19 cellular contexts compared by ENCODE assay signal in the genomic region with DNA sequence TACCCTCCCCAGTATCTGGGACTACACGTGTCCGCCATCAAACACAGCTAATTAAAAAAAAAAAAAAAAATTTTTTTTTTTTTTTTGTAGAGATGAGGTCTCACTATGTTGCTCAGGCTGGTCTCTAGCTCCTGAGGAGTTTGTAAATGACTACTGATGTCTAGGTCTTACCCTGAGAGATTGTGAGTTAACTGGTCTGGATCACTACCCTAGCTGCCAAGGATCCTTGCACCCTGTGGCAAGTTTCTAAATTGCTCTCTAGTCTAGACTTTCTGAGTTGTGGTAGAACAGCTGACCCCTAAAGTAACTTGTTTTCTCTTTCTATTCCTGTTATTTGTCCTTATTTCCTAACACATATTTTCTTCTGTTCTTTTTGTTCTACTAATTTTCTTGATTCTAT. TPM values are rescaled to one million over a fixed set of nuclear protein-coding genes. Genes with fewer than 3 reads are reported as not detected.
A peak's percentile ranks its signal among the peaks of the same experiment; 100 is the strongest.
DNase-seq lines count a peak whose midpoint lies in the region; ATAC-seq and TF ChIP-seq lines count a peak whose summit lies in the region.
"Had no signal": no experiment of that assay in that cellular context is flagged by ENCODE, and none has a peak within 500 bp of the region (broad histone marks: within the 10 kb centered on the region; RNA-seq: fewer than 3 reads in every experiment).

No MANE protein-coding gene starts in this region.

- peak; percentile 36 for ATAC-seq in activated CD4-positive, alpha-beta T cell treated with anti-CD3 and anti-CD28 coated beads for 36 hours
- ATAC-seq in GM18498 (IDR thresholded peaks at IDR 0.05; ENCODE audit: unreplicated experiment) (peak; percentile 50), GM23338 (peak; percentile 23; the same call in 2 of the 3 replicates), HG03354 (IDR thresholded peaks at IDR 0.05; ENCODE audit: poor library complexity, severe bottlenecking, unreplicated experiment) (no peak)

- POLR2A ChIA-PET in activated CD4-positive, alpha-beta T cell treated with anti-CD3 and anti-CD28 coated beads for 36 hours (lab: Charles Lee), result no interaction called here

- H3K36me3 ChIP-seq in GM23338 (ENCODE audit: insufficient read depth) (no peaks in the 10 kb centered on the region), prostate gland (no peaks in the 10 kb centered on the region)

- H3K4me3 Mint-ChIP-seq in activated CD4-positive, alpha-beta T cell treated with anti-CD3 and anti-CD28 coated beads for 36 hours, result no peak overlapping the region
- no peak overlapping the region for H3K4me3 Mint-ChIP-seq in activated CD4-positive, alpha-beta T cell treated with anti-CD3 and anti-CD28 coated beads, Interleukin-2, amount 10 ng/mL, durations not matched to agents 24 days and 14 days
- no peak overlapping the region for H3K4me3 Mint-ChIP-seq in GM23338
- no peak overlapping the region for H3K4me3 Mint-ChIP-seq in activated T-helper 1 cell treated with anti-CD3 and anti-CD28 coated beads, Interleukin-12 subunit alpha, Interleukin-12 subunit beta, Interleukin-2, Interleukin-4 antibody, amounts not matched to agents 30 ng/mL and 10 ng/mL and 1 ng/mL, durations not matched to agents 14 hours and 24 hours and 36 hours
- H3K4me3 Mint-ChIP-seq: B cell; CD4-positive, alpha-beta memory T cell; IgD-negative memory B cell had no signal

- no peaks in the 10 kb centered on the region for H3K9me2 ChIP-seq in GM23338 (ENCODE audit: insufficient read depth)
- H3K9me2 ChIP-seq: SK-N-SH had no signal

- no peak for TF ChIP-seq CTCF in GM23338 (conservative IDR thresholded peaks at IDR 0.05; ENCODE audit: low read depth in 2 of 2)
- TF ChIP-seq CTCF in prostate gland (IDR thresholded peaks at IDR 0.05), result no peak

- peaks cover 7% of the 10 kb centered on the region for H3K36me3 Mint-ChIP-seq in activated CD4-positive, alpha-beta T cell treated with anti-CD3 and anti-CD28 coated beads for 36 hours (ENCODE audit: low read depth)
- H3K36me3 Mint-ChIP-seq in activated CD4-positive, alpha-beta T cell treated with anti-CD3 and anti-CD28 coated beads, Interleukin-2, amount 10 ng/mL, durations not matched to agents 24 days and 14 days (ENCODE audit: low read depth), result peaks cover 26% of the 10 kb centered on the region
- no peaks in the 10 kb centered on the region for H3K36me3 Mint-ChIP-seq in GM23338 (ENCODE audit: low read depth)
- H3K36me3 Mint-ChIP-seq in activated T-helper 1 cell treated with anti-CD3 and anti-CD28 coated beads, Interleukin-12 subunit alpha, Interleukin-12 subunit beta, Interleukin-2, Interleukin-4 antibody, amounts not matched to agents 30 ng/mL and 10 ng/mL and 1 ng/mL, durations not matched to agents 14 hours and 24 hours and 36 hours (ENCODE audit: low read depth), result peaks cover 14% of the 10 kb centered on the region

- CTCF ChIA-PET in activated CD4-positive, alpha-beta T cell treated with anti-CD3 and anti-CD28 coated beads for 36 hours (lab: Charles Lee), result interaction anchor here (1.0 kb wide), 1 partner anchor 10 kb away, joined by 4 read pairs; no protein-coding TSS in a partner anchor

- H3K79me2 ChIP-seq in GM23338 (replicated peaks; ENCODE audit: insufficient read depth), result no peaks in the 10 kb centered on the region

- H3K4me3 ChIP-seq in GM23338 (no peak overlapping the region), prostate gland (no peak overlapping the region)
- H3K4me3 ChIP-seq: HAP-1 had no signal

- no peak for DNase-seq in activated CD4-positive, alpha-beta T cell treated with anti-CD3 and anti-CD28 coated beads for 36 hours
- DNase-seq in activated CD4-positive, alpha-beta T cell treated with anti-CD3 and anti-CD28 coated beads, Interleukin-2, amount 10 ng/mL, durations not matched to agents 24 days and 14 days, result no peak
- DNase-seq in GM23338 (ENCODE audit: low spot score) (no peak), MV-4-11 (lab: John Stamatoyannopoulos, UW) (peak; percentile 26), prostate gland (ENCODE audit: low spot score) (no peak)
- DNase-seq in activated T-helper 1 cell treated with anti-CD3 and anti-CD28 coated beads, Interleukin-12 subunit alpha, Interleukin-12 subunit beta, Interleukin-2, Interleukin-4 antibody, amounts not matched to agents 30 ng/mL and 10 ng/mL and 1 ng/mL, durations not matched to agents 14 hours and 24 hours and 36 hours (ENCODE audit: low spot score), result no peak
- DNase-seq: CD4-positive, alpha-beta memory T cell; NCI-H1417; NCI-H187 treated with DMSO at 0.1 percent for 48 hours; NCI-H446; NK-92 treated with Interleukin-12 subunit alpha and Interleukin-12 subunit beta, amount 100 ng/mL, for 24 hours; SHP77; SK-N-SH had no signal

- H3K27me3 ChIP-seq in GM23338 (ENCODE audit: insufficient read depth), result no peaks in the 10 kb centered on the region
- H3K27me3 ChIP-seq in prostate gland (replicated peaks; ENCODE audit: insufficient read depth), result no peaks in the 10 kb centered on the region

- H3K9me3 Mint-ChIP-seq in activated CD4-positive, alpha-beta T cell treated with anti-CD3 and anti-CD28 coated beads for 36 hours (ENCODE audit: low read depth), result no peaks in the 10 kb centered on the region
- no peaks in the 10 kb centered on the region for H3K9me3 Mint-ChIP-seq in activated CD4-positive, alpha-beta T cell treated with anti-CD3 and anti-CD28 coated beads, Interleukin-2, amount 10 ng/mL, durations not matched to agents 24 days and 14 days
- no peaks in the 10 kb centered on the region for H3K9me3 Mint-ChIP-seq in GM23338
- H3K9me3 Mint-ChIP-seq in activated T-helper 1 cell treated with anti-CD3 and anti-CD28 coated beads, Interleukin-12 subunit alpha, Interleukin-12 subunit beta, Interleukin-2, Interleukin-4 antibody, amounts not matched to agents 30 ng/mL and 10 ng/mL and 1 ng/mL, durations not matched to agents 14 hours and 24 hours and 36 hours, result no peaks in the 10 kb centered on the region
- H3K9me3 Mint-ChIP-seq: CD4-positive, alpha-beta memory T cell; IgD-negative memory B cell had no signal

- H3K4me1 Mint-ChIP-seq in activated CD4-positive, alpha-beta T cell treated with anti-CD3 and anti-CD28 coated beads for 36 hours, result peaks cover 2% of the 10 kb centered on the region
- no peaks in the 10 kb centered on the region for H3K4me1 Mint-ChIP-seq in activated CD4-positive, alpha-beta T cell treated with anti-CD3 and anti-CD28 coated beads, Interleukin-2, amount 10 ng/mL, durations not matched to agents 24 days and 14 days
- peaks cover 8% of the 10 kb centered on the region; the same call in 2 of the 3 replicates for H3K4me1 Mint-ChIP-seq in GM23338
- no peaks in the 10 kb centered on the region for H3K4me1 Mint-ChIP-seq in activated T-helper 1 cell treated with anti-CD3 and anti-CD28 coated beads, Interleukin-12 subunit alpha, Interleukin-12 subunit beta, Interleukin-2, Interleukin-4 antibody, amounts not matched to agents 30 ng/mL and 10 ng/mL and 1 ng/mL, durations not matched to agents 14 hours and 24 hours and 36 hours (ENCODE audit: low read depth)
- H3K4me1 Mint-ChIP-seq: B cell had no signal

- H3K27ac ChIP-seq in GM23338 (ENCODE audit: low read depth), result no peak overlapping the region
- no peak overlapping the region for H3K27ac ChIP-seq in prostate gland
- H3K27ac ChIP-seq: 22Rv1 had no signal

- intact Hi-C loops in activated CD4-positive, alpha-beta T cell treated with anti-CD3 and anti-CD28 coated beads for 36 hours (cut with DNase I, micrococcal nuclease), result no loop called here
- intact Hi-C loops in activated CD4-positive, alpha-beta T cell treated with anti-CD3 and anti-CD28 coated beads, Interleukin-2, amount 10 ng/mL, durations not matched to agents 24 days and 14 days (cut with micrococcal nuclease), result no loop called here
- intact Hi-C loops in activated T-helper 1 cell treated with anti-CD3 and anti-CD28 coated beads, Interleukin-12 subunit alpha, Interleukin-12 subunit beta, Interleukin-2, Interleukin-4 antibody, amounts not matched to agents 30 ng/mL and 10 ng/mL and 1 ng/mL, durations not matched to agents 14 hours and 24 hours and 36 hours (cut with micrococcal nuclease), result no loop called here
- intact Hi-C loops in prostate gland (cut with DNase I), result no loop called here

- no peak overlapping the region for H3K27ac Mint-ChIP-seq in activated CD4-positive, alpha-beta T cell treated with anti-CD3 and anti-CD28 coated beads for 36 hours
- H3K27ac Mint-ChIP-seq in activated CD4-positive, alpha-beta T cell treated with anti-CD3 and anti-CD28 coated beads, Interleukin-2, amount 10 ng/mL, durations not matched to agents 24 days and 14 days, result no peak overlapping the region
- no peak overlapping the region for H3K27ac Mint-ChIP-seq in GM23338
- no peak overlapping the region for H3K27ac Mint-ChIP-seq in activated T-helper 1 cell treated with anti-CD3 and anti-CD28 coated beads, Interleukin-12 subunit alpha, Interleukin-12 subunit beta, Interleukin-2, Interleukin-4 antibody, amounts not matched to agents 30 ng/mL and 10 ng/mL and 1 ng/mL, durations not matched to agents 14 hours and 24 hours and 36 hours
- H3K27ac Mint-ChIP-seq: B cell had no signal

- no peak overlapping the region for H2AFZ ChIP-seq in GM23338

- H3K4me1 ChIP-seq in GM23338 (ENCODE audit: insufficient read depth) (no peaks in the 10 kb centered on the region), prostate gland (replicated peaks) (no peaks in the 10 kb centered on the region)

- H3K27me3 Mint-ChIP-seq in activated CD4-positive, alpha-beta T cell treated with anti-CD3 and anti-CD28 coated beads for 36 hours, result no peaks in the 10 kb centered on the region
- no peaks in the 10 kb centered on the region for H3K27me3 Mint-ChIP-seq in activated CD4-positive, alpha-beta T cell treated with anti-CD3 and anti-CD28 coated beads, Interleukin-2, amount 10 ng/mL, durations not matched to agents 24 days and 14 days
- H3K27me3 Mint-ChIP-seq in GM23338 (ENCODE audit: insufficient read depth, low read depth, poor library complexity), result peaks cover 4% of the 10 kb centered on the region
- H3K27me3 Mint-ChIP-seq in activated T-helper 1 cell treated with anti-CD3 and anti-CD28 coated beads, Interleukin-12 subunit alpha, Interleukin-12 subunit beta, Interleukin-2, Interleukin-4 antibody, amounts not matched to agents 30 ng/mL and 10 ng/mL and 1 ng/mL, durations not matched to agents 14 hours and 24 hours and 36 hours (ENCODE audit: insufficient read depth), result no peaks in the 10 kb centered on the region
- H3K27me3 Mint-ChIP-seq: B cell; CD4-positive, alpha-beta memory T cell; IgD-negative memory B cell had no signal

- TF ChIP-seq POLR2A in prostate gland (IDR thresholded peaks at IDR 0.05), result no peak

- H3K4me2 ChIP-seq in GM23338, result no peak overlapping the region
- H3K4me2 ChIP-seq: SK-N-SH had no signal

- H4K20me1 ChIP-seq in GM23338 (replicated peaks; ENCODE audit: insufficient read depth), result no peaks in the 10 kb centered on the region

- WGBS in prostate gland, result 77% methylated on average over 2 of the region's 2 CpGs

- no peaks in the 10 kb centered on the region for H3F3A ChIP-seq in GM23338 (replicated peaks; ENCODE audit: low read depth)

- H3K9me3 ChIP-seq in prostate gland, result no peaks in the 10 kb centered on the region
- H3K9me3 ChIP-seq: HAP-1, SK-N-SH had no signal

RNA-seq across cellular contexts. Expression of a gene that starts 44.5 kb away (rescaled TPM):
- total RNA-seq in activated CD4-positive, alpha-beta T cell treated with anti-CD3 and anti-CD28 coated beads for 36 hours, result 10 to 100 TPM; 13.7 to 14.3 TPM
- total RNA-seq in activated CD4-positive, alpha-beta T cell treated with anti-CD3 and anti-CD28 coated beads, Interleukin-2, amount 10 ng/mL, durations not matched to agents 24 days and 14 days, result 29.3 and 31.1 TPM in 2 replicates
- total RNA-seq in GM23338 (2014; rRNA removed; shearing (Covaris generic)), result 12.7 and 16.2 TPM in 2 replicates
- 18.7 and 19.9 TPM in 2 replicates for polyA plus RNA-seq in GM23338 (2016; fragmentation: Nextera tagmentation; extraction: Ambion mirVana)
- 29.2 and 36.0 TPM in 2 replicates for total RNA-seq in activated T-helper 1 cell treated with anti-CD3 and anti-CD28 coated beads, Interleukin-12 subunit alpha, Interleukin-12 subunit beta, Interleukin-2, Interleukin-4 antibody, amounts not matched to agents 30 ng/mL and 10 ng/mL and 1 ng/mL, durations not matched to agents 14 hours and 24 hours and 36 hours
- 10 to 100 TPM in 1 of 2 donors, 1 to 10 TPM in 1; 9.6 to 18.5 TPM for total RNA-seq in prostate gland

RNA-seq across cellular contexts. Expression of a gene that starts 48.0 kb away (rescaled TPM):
- total RNA-seq in activated CD4-positive, alpha-beta T cell treated with anti-CD3 and anti-CD28 coated beads for 36 hours, result 100 to 1,000 TPM in 1 of 2 experiments, 10 to 100 TPM in 1; 79.9 to 163 TPM
- total RNA-seq in activated CD4-positive, alpha-beta T cell treated with anti-CD3 and anti-CD28 coated beads, Interleukin-2, amount 10 ng/mL, durations not matched to agents 24 days and 14 days, result 182 and 192 TPM in 2 replicates
- total RNA-seq in GM23338 (2014; rRNA removed; shearing (Covaris generic)), result 35.7 and 37.5 TPM in 2 replicates
- polyA plus RNA-seq in GM23338 (2016; fragmentation: Nextera tagmentation; extraction: Ambion mirVana), result 660 and 700 TPM in 2 replicates
- 170 and 173 TPM in 2 replicates for total RNA-seq in activated T-helper 1 cell treated with anti-CD3 and anti-CD28 coated beads, Interleukin-12 subunit alpha, Interleukin-12 subunit beta, Interleukin-2, Interleukin-4 antibody, amounts not matched to agents 30 ng/mL and 10 ng/mL and 1 ng/mL, durations not matched to agents 14 hours and 24 hours and 36 hours
- total RNA-seq in prostate gland, result 1 to 10 TPM; 6.0 TPM

RNA-seq across cellular contexts. Expression of a gene that starts 59.6 kb away (rescaled TPM):
- 10 to 100 TPM; 21.7 to 26.5 TPM for total RNA-seq in activated CD4-positive, alpha-beta T cell treated with anti-CD3 and anti-CD28 coated beads for 36 hours
- total RNA-seq in activated CD4-positive, alpha-beta T cell treated with anti-CD3 and anti-CD28 coated beads, Interleukin-2, amount 10 ng/mL, durations not matched to agents 24 days and 14 days, result 20.0 and 21.5 TPM in 2 replicates
- total RNA-seq in GM23338 (2014; rRNA removed; shearing (Covaris generic)), result 56.1 and 56.8 TPM in 2 replicates
- 36.1 and 50.4 TPM in 2 replicates for polyA plus RNA-seq in GM23338 (2016; fragmentation: Nextera tagmentation; extraction: Ambion mirVana)
- total RNA-seq in activated T-helper 1 cell treated with anti-CD3 and anti-CD28 coated beads, Interleukin-12 subunit alpha, Interleukin-12 subunit beta, Interleukin-2, Interleukin-4 antibody, amounts not matched to agents 30 ng/mL and 10 ng/mL and 1 ng/mL, durations not matched to agents 14 hours and 24 hours and 36 hours, result 20.7 and 21.5 TPM in 2 replicates
- 10 to 100 TPM; 19.6 to 21.8 TPM for total RNA-seq in prostate gland
